Comparison of ENCODE assay signal across 12 cellular contexts in genomic region chr13:113777311-113778260, GRCh38. TPM values are rescaled to one million over a fixed set of nuclear protein-coding genes. Genes with fewer than 3 reads are reported as not detected.
DNase-seq lines count a peak whose midpoint lies in the region; ATAC-seq and TF ChIP-seq lines count a peak whose summit lies in the region.
"Had no signal": no experiment of that assay in that cellular context is flagged by ENCODE, and none has a peak within 500 bp of the region (broad histone marks: within the 10 kb centered on the region; RNA-seq: fewer than 3 reads in every experiment).

No MANE protein-coding gene starts in this region.

- H3K9me3 Mint-ChIP-seq in activated CD4-positive, alpha-beta T cell treated with anti-CD3 and anti-CD28 coated beads, Interleukin-2, amount 10 ng/mL, durations not matched to agents 24 days and 14 days = peaks cover 2% of the 10 kb centered on the region

- intact Hi-C loops in activated CD4-positive, alpha-beta T cell treated with anti-CD3 and anti-CD28 coated beads, Interleukin-2, amount 10 ng/mL, durations not matched to agents 24 days and 14 days (cut with micrococcal nuclease) = no loop called here

- peaks cover 3% of the 10 kb centered on the region; the same call in 1 of the 2 replicates for H3K9me3 ChIP-seq in NT2/D1 (ENCODE audit: insufficient read depth, low read length)
- H3K9me3 ChIP-seq: thyroid gland had no signal

- H3K4me3 ChIP-seq in NT2/D1 (ENCODE audit: insufficient read length, low read depth) = no peak overlapping the region
- H3K4me3 ChIP-seq in fibroblast of pulmonary artery (replicated peaks; ENCODE audit: low read depth, low read length) = no peak overlapping the region
- H3K4me3 ChIP-seq: thyroid gland had no signal

- H3K27ac Mint-ChIP-seq in activated CD4-positive, alpha-beta T cell treated with anti-CD3 and anti-CD28 coated beads, Interleukin-2, amount 10 ng/mL, durations not matched to agents 24 days and 14 days = no peak overlapping the region

- H3K27me3 ChIP-seq in NT2/D1 (ENCODE audit: insufficient read depth, insufficient read length) = peaks cover 14% of the 10 kb centered on the region
- H3K27me3 ChIP-seq: thyroid gland had no signal

- TF ChIP-seq CTCF in fibroblast of pulmonary artery (IDR thresholded peaks at IDR 0.05; ENCODE audit: low read length, missing control alignments) = no peak
- TF ChIP-seq CTCF in omental fat pad (IDR thresholded peaks at IDR 0.05) = no peak

- H3K4me3 Mint-ChIP-seq in activated CD4-positive, alpha-beta T cell treated with anti-CD3 and anti-CD28 coated beads, Interleukin-2, amount 10 ng/mL, durations not matched to agents 24 days and 14 days = no peak overlapping the region

- H3K4me1 Mint-ChIP-seq in activated CD4-positive, alpha-beta T cell treated with anti-CD3 and anti-CD28 coated beads, Interleukin-2, amount 10 ng/mL, durations not matched to agents 24 days and 14 days = no peaks in the 10 kb centered on the region

- H3K9ac ChIP-seq in NT2/D1 (ENCODE audit: insufficient read length, low read depth) = no peak overlapping the region

- no peaks in the 10 kb centered on the region for H3K36me3 Mint-ChIP-seq in activated CD4-positive, alpha-beta T cell treated with anti-CD3 and anti-CD28 coated beads, Interleukin-2, amount 10 ng/mL, durations not matched to agents 24 days and 14 days (ENCODE audit: low read depth)

- no peaks in the 10 kb centered on the region for H3K36me3 ChIP-seq in NT2/D1 (ENCODE audit: insufficient read depth, insufficient read length, low read length)
- H3K36me3 ChIP-seq: thyroid gland had no signal

- peaks cover 11% of the 10 kb centered on the region for H3K27me3 Mint-ChIP-seq in activated CD4-positive, alpha-beta T cell treated with anti-CD3 and anti-CD28 coated beads, Interleukin-2, amount 10 ng/mL, durations not matched to agents 24 days and 14 days

- no peaks in the 10 kb centered on the region for H3K4me1 ChIP-seq in NT2/D1 (ENCODE audit: insufficient read depth, insufficient read length)
- H3K4me1 ChIP-seq: thyroid gland had no signal

- ATAC-seq in omental fat pad (ENCODE audit: low FRiP score) (no peak), HG03565 (IDR thresholded peaks at IDR 0.05; ENCODE audit: unreplicated experiment) (no peak)

- DNase-seq in activated CD4-positive, alpha-beta T cell treated with anti-CD3 and anti-CD28 coated beads, Interleukin-2, amount 10 ng/mL, durations not matched to agents 24 days and 14 days = peak; percentile 64
- DNase-seq in activated CD4-positive, alpha-beta T cell treated with anti-CD3 and anti-CD28 coated beads, Interleukin-2, amount 50 U/mL, for 1 hour = no peak
- DNase-seq in NT2/D1 (ENCODE audit: low read depth, low spot score) (peak; percentile 38), fibroblast of pulmonary artery (ENCODE audit: low read depth) (peak; percentile 49), omental fat pad (ENCODE audit: low spot score) (peak; percentile 15), NCI-H1930 (lab: John Stamatoyannopoulos, UW) (no peak), CD1c-positive myeloid dendritic cell (ENCODE audit: extremely low spot score) (no peak)
- DNase-seq: activated CD4-positive, alpha-beta T cell treated with anti-CD3 and anti-CD28 coated beads for 1 hour; GDM1 had no signal

RNA-seq across cellular contexts. Expression of gene TMEM255B, which starts 18.6 kb away (rescaled TPM):
- 2.0 and 2.4 TPM in 2 replicates for total RNA-seq in activated CD4-positive, alpha-beta T cell treated with anti-CD3 and anti-CD28 coated beads, Interleukin-2, amount 10 ng/mL, durations not matched to agents 24 days and 14 days
- 10 to 100 TPM in 2 of 4 donors, 1 to 10 TPM in 2; 2.7 to 19.1 (median 11.7) TPM for total RNA-seq in omental fat pad
- total RNA-seq: frontal cortex had no signal

Comparison
In these comparisons a context has a peak if more than half of its experiments do, and no peak if none do; other contexts are left out.
1. DNase-seq: peak in activated CD4-positive, alpha-beta T cell treated with anti-CD3 and anti-CD28 coated beads, Interleukin-2, amount 10 ng/mL, durations not matched to agents 24 days and 14 days (single experiment), NT2/D1 (single experiment), fibroblast of pulmonary artery (single experiment) and omental fat pad (single experiment); none in activated CD4-positive, alpha-beta T cell treated with anti-CD3 and anti-CD28 coated beads, Interleukin-2, amount 50 U/mL, for 1 hour (single experiment), NCI-H1930 (0 of 2) and CD1c-positive myeloid dendritic cell (single experiment).